24 cellular contexts compared by ENCODE assay signal in the genomic region with DNA sequence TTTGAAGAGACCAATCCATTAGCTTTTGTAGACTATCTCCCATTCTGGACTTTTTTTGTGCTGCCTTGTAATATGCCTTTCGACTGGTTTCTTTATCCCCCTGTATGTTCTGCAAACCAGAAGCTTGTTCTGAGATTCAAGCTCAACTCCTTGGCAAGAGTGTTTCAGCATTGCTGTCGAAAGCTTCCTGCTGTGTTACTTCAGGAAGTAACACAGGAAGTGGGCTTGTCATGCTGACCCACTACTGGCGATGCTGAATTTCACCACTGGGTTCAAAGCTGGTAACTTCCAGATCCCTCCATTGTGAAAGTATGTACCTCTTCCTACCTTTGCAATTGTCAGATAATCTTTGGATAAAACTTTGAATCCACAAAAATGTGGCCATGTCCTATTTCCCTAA. TPM values are rescaled to one million over a fixed set of nuclear protein-coding genes. Genes with fewer than 3 reads are reported as not detected.
DNase-seq lines count a peak whose midpoint lies in the region; ATAC-seq and TF ChIP-seq lines count a peak whose summit lies in the region.
"Had no signal": no experiment of that assay in that cellular context is flagged by ENCODE, and none has a peak within 500 bp of the region (broad histone marks: within the 10 kb centered on the region; RNA-seq: fewer than 3 reads in every experiment).

No MANE protein-coding gene starts in this region.

- DNase-seq in SIG-M5 treated with dmso at 0.1 percent for 504 hours (lab: John Stamatoyannopoulos, UW; ENCODE audit: unreplicated experiment) (peak; percentile 5), SIG-M5 (lab: John Stamatoyannopoulos, UW) (no peak), KG1 (lab: John Stamatoyannopoulos, UW) (peak; percentile 5), dermis blood vessel endothelial cell (peak; percentile 67), natural killer cell (peak; percentile 37), NCI-H748 treated with DMSO at 0.1 percent for 48 hours (lab: John Stamatoyannopoulos, UW) (no peak), NCI-H345 (lab: John Stamatoyannopoulos, UW) (no peak), left lung (no peak)
- DNase-seq: 8988T; activated CD4-positive, alpha-beta memory T cell treated with anti-CD3 and anti-CD28 coated beads for 36 hours; activated T-cell treated with anti-CD3 and anti-CD28 coated beads, Interleukin-2, amount 50 U/mL, for 1 hour; foreskin fibroblast; hypothalamus; MG63; naive B cell; NCI-H187; NCI-H446 treated with DMSO at 0.1 percent for 48 hours; stomach; SW 1271; upper lobe of left lung had no signal

- peak overlapping the region in 1 of 2 donors; percentile 64 for H3K27ac ChIP-seq in left lung
- H3K27ac ChIP-seq: stomach had no signal

- H3K27ac Mint-ChIP-seq in natural killer cell, result peak overlapping the region; percentile 89 to 92
- H3K27ac Mint-ChIP-seq: activated CD4-positive, alpha-beta memory T cell treated with anti-CD3 and anti-CD28 coated beads for 36 hours; activated naive CD4-positive, alpha-beta T cell treated with anti-CD3 and anti-CD28 coated beads, Interleukin-2, amount 50 U/mL, for 24 hours; B cell; naive B cell had no signal

- peaks cover 0 to 12% of the 10 kb centered on the region in 2 donors for H3K36me3 ChIP-seq in left lung
- H3K36me3 ChIP-seq: MG63 had no signal

- no peaks in the 10 kb centered on the region for H3K36me3 Mint-ChIP-seq in natural killer cell
- H3K36me3 Mint-ChIP-seq: activated CD4-positive, alpha-beta memory T cell treated with anti-CD3 and anti-CD28 coated beads for 36 hours; activated naive CD4-positive, alpha-beta T cell treated with anti-CD3 and anti-CD28 coated beads, Interleukin-2, amount 50 U/mL, for 24 hours; naive B cell had no signal

- peak; percentile 86 to 93 (median 87) for ATAC-seq in natural killer cell
- ATAC-seq in left lung, result no peak
- ATAC-seq: HCT116 had no signal

- H3K4me1 ChIP-seq in left lung, result peaks cover 0 to 8% of the 10 kb centered on the region in 2 donors
- H3K4me1 ChIP-seq: stomach had no signal

- H3K9me3 Mint-ChIP-seq in natural killer cell, result peaks cover 0 to 2% of the 10 kb centered on the region in 2 donors
- H3K9me3 Mint-ChIP-seq: activated naive CD4-positive, alpha-beta T cell treated with anti-CD3 and anti-CD28 coated beads, Interleukin-2, amount 50 U/mL, for 24 hours had no signal

- H3K4me3 Mint-ChIP-seq in natural killer cell, result peak overlapping the region; percentile 83
- H3K4me3 Mint-ChIP-seq: activated CD4-positive, alpha-beta memory T cell treated with anti-CD3 and anti-CD28 coated beads for 36 hours; activated naive CD4-positive, alpha-beta T cell treated with anti-CD3 and anti-CD28 coated beads, Interleukin-2, amount 50 U/mL, for 24 hours; B cell; naive B cell had no signal

- intact Hi-C loops in natural killer cell (cut with micrococcal nuclease), result loop anchor here (1.0 kb wide), 1 partner anchor 39 kb away; no protein-coding TSS in a partner anchor
- intact Hi-C loops in left lung (cut with DNase I), result no loop called here

- no peak overlapping the region for H3K4me3 ChIP-seq in left lung
- H3K4me3 ChIP-seq: MG63, stomach, upper lobe of left lung had no signal

- H3K27me3 Mint-ChIP-seq in natural killer cell (ENCODE audit: low read depth in 2 of 2), result no peaks in the 10 kb centered on the region
- H3K27me3 Mint-ChIP-seq: B cell had no signal

- H3K9me3 ChIP-seq in left lung, result no peaks in the 10 kb centered on the region
- H3K9me3 ChIP-seq: MG63, stomach, upper lobe of left lung had no signal

- no peaks in the 10 kb centered on the region for H3K27me3 ChIP-seq in left lung
- H3K27me3 ChIP-seq: MG63, stomach, upper lobe of left lung had no signal

- H3K4me1 Mint-ChIP-seq in natural killer cell, result peaks cover 64 to 71% of the 10 kb centered on the region in 2 donors
- H3K4me1 Mint-ChIP-seq: B cell, naive B cell had no signal

- no peak for TF ChIP-seq CTCF in natural killer cell (IDR thresholded peaks at IDR 0.05)
- no peak for TF ChIP-seq CTCF in left lung (IDR thresholded peaks at IDR 0.05)

RNA-seq across cellular contexts. Expression of a gene that starts 57.9 kb away (rescaled TPM):
- total RNA-seq in dermis blood vessel endothelial cell (not detected in 2 replicates), natural killer cell (not detected), left lung (under 1 TPM; 0.10 to 0.82 TPM)
- total RNA-seq: activated CD4-positive, alpha-beta memory T cell treated with anti-CD3 and anti-CD28 coated beads for 36 hours; B cell; G401 had no signal

Comparison
In these comparisons a context has a peak if more than half of its experiments do, and no peak if none do; other contexts are left out.
1. DNase-seq: peak in SIG-M5 treated with dmso at 0.1 percent for 504 hours (single experiment), KG1 (single experiment), dermis blood vessel endothelial cell (single experiment) and natural killer cell (single experiment); none in SIG-M5 (single experiment), NCI-H748 treated with DMSO at 0.1 percent for 48 hours (single experiment), NCI-H345 (single experiment) and left lung (0 of 2).